ENCODE assay signal across 2 cellular contexts in genomic region chr6:166640342-166641043, GRCh38.
TF ChIP-seq lines count a peak whose summit lies in the region.

No MANE protein-coding gene starts in this region.

TF ChIP-seq in GM12878, 131 proteins besides CTCF, POLR2A, EP300 and RAD21:
- TF ChIP-seq HCFC1 (IDR thresholded peaks at IDR 0.05; ENCODE audit: low read length) (no peak), BRCA1 (IDR thresholded peaks at IDR 0.05; ENCODE audit: low read depth, low read length) (no peak), TCF3 (IDR thresholded peaks at IDR 0.05; ENCODE audit: borderline replicate concordance, insufficient read depth, low read depth, low read length) (no peak), MTA3 (IDR thresholded peaks at IDR 0.05; ENCODE audit: borderline replicate concordance, low read length) (no peak), YY1 (IDR thresholded peaks at IDR 0.05; ENCODE audit: low read depth, low read length) (no peak), ELK1 (IDR thresholded peaks at IDR 0.05; ENCODE audit: low read depth, low read length) (no peak), ATF2 (IDR thresholded peaks at IDR 0.05; ENCODE audit: low read length) (no peak), BMI1 (IDR thresholded peaks at IDR 0.05; ENCODE audit: borderline replicate concordance) (no peak), CHD2 (IDR thresholded peaks at IDR 0.05; ENCODE audit: borderline replicate concordance, low read depth, low read length) (no peak), RUNX3 (IDR thresholded peaks at IDR 0.05; ENCODE audit: low read length) (no peak), EED (IDR thresholded peaks at IDR 0.05; ENCODE audit: low read depth) (no peak), JUNB (IDR thresholded peaks at IDR 0.05) (no peak)

TF ChIP-seq in SK-N-SH, 30 proteins besides CTCF, POLR2A, EP300 and RAD21:
- TF ChIP-seq TCF12 (IDR thresholded peaks at IDR 0.05) (no peak), ELF1 (IDR thresholded peaks at IDR 0.05) (no peak), MEF2A (IDR thresholded peaks at IDR 0.05; ENCODE audit: borderline replicate concordance, low read depth) (no peak), SMC3 (IDR thresholded peaks at IDR 0.05; ENCODE audit: low read depth, low read length) (no peak), SIN3A (IDR thresholded peaks at IDR 0.05; ENCODE audit: borderline replicate concordance, low read depth, low read length) (no peak), GABPA (IDR thresholded peaks at IDR 0.05; ENCODE audit: low read depth) (no peak), JUND (IDR thresholded peaks at IDR 0.05) (no peak), RXRA (IDR thresholded peaks at IDR 0.05; ENCODE audit: borderline replicate concordance, low read depth) (no peak), MXI1 (IDR thresholded peaks at IDR 0.05; ENCODE audit: low read depth, low read length) (no peak), RFX5 (IDR thresholded peaks at IDR 0.05; ENCODE audit: low read length) (no peak), NRF1 (IDR thresholded peaks at IDR 0.05; ENCODE audit: low read depth, low read length) (no peak), PBX3 (IDR thresholded peaks at IDR 0.05) (no peak), TAF1 (IDR thresholded peaks at IDR 0.05; ENCODE audit: borderline replicate concordance, low read depth, low read length) (no peak)
